8 cellular contexts compared by ENCODE assay signal in the genomic region with DNA sequence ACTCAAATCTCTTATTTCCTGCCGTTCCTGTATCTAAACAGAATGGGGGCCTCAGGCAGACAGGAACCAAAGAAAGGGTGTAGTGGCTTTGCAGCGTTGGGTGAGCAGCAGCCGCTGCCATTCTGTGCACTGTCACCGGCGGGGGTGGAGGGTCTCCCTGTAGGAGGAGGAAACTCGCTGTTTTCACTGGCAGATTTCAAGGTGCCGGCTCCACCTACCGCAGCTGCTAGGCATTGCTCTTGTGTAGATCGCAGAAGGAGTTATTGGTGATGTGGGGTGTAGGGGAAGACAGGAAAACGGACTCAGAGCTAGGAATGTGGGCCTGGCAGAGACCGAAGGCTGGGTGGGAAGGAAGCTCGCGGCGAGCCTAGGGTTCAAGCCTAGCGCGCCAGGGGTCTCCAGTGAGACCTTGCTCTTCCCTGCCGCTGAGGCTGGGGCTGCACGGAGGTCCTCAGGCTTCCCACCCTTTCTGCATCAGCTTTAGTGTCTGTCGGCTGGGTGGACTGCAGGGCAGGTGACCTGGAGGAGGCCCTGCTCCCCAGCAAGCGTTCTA. TPM values are rescaled to one million over a fixed set of nuclear protein-coding genes. Genes with fewer than 3 reads are reported as not detected.
A peak's percentile ranks its signal among the peaks of the same experiment; 100 is the strongest.
DNase-seq lines count a peak whose midpoint lies in the region; ATAC-seq and TF ChIP-seq lines count a peak whose summit lies in the region.

No MANE protein-coding gene starts in this region.

- no peaks in the 10 kb centered on the region for H3K27me3 ChIP-seq in HCT116 (ENCODE audit: insufficient read depth, low read length)

- no peak for TF ChIP-seq POLR2A in HCT116 (IDR thresholded peaks at IDR 0.05; ENCODE audit: borderline replicate concordance, extremely low read depth, insufficient read depth, insufficient read length)

- TF ChIP-seq CTCF in HCT116 (IDR thresholded peaks at IDR 0.05 in 2 of 3, conservative IDR thresholded peaks at IDR 0.05 in 1 of 3; ENCODE audit: borderline replicate concordance in 1 of 3, insufficient read depth in 1 of 3, low read depth in 2 of 3, low read length in 2 of 3): peak; percentile 38 to 59 (median 47); a peak in 5 of 6 replicates

- TF ChIP-seq RAD21 in HCT116 (IDR thresholded peaks at IDR 0.05; ENCODE audit: low read depth): peak; percentile 71

- no peak overlapping the region for H3K4me3 Mint-ChIP-seq in activated CD4-positive, alpha-beta memory T cell treated with anti-CD3 and anti-CD28 coated beads for 36 hours

- peak; percentile 95 for ATAC-seq in HCT116
- ATAC-seq in HG03139 (IDR thresholded peaks at IDR 0.05; ENCODE audit: unreplicated experiment): no peak

- H3K4me2 ChIP-seq in HCT116 (ENCODE audit: low read length): peak overlapping the region; percentile 44

- peaks cover 9% of the 10 kb centered on the region for H3K27me3 Mint-ChIP-seq in activated CD4-positive, alpha-beta memory T cell treated with anti-CD3 and anti-CD28 coated beads for 36 hours

- H3K79me2 ChIP-seq in HCT116 (ENCODE audit: insufficient read depth, low read length): no peaks in the 10 kb centered on the region

- no peak overlapping the region for H3K27ac Mint-ChIP-seq in activated CD4-positive, alpha-beta memory T cell treated with anti-CD3 and anti-CD28 coated beads for 36 hours

- no peaks in the 10 kb centered on the region for H3K36me3 Mint-ChIP-seq in activated CD4-positive, alpha-beta memory T cell treated with anti-CD3 and anti-CD28 coated beads for 36 hours

- DNase-seq in AML-193 (lab: John Stamatoyannopoulos, UW) (peak; percentile 22 to 49), HCT116 (ENCODE audit: low read depth, low spot score) (peak; percentile 27), NCI-H526 treated with DMSO at 0.1 percent for 48 hours (lab: John Stamatoyannopoulos, UW) (peak; percentile 79), ecto neural progenitor cell (ENCODE audit: low spot score) (peak; percentile 85), medulla oblongata (ENCODE audit: extremely low spot score) (peak; percentile 80)
- DNase-seq in activated CD4-positive, alpha-beta memory T cell treated with anti-CD3 and anti-CD28 coated beads for 36 hours: peak; percentile 78
- peak; percentile 44 to 69 (median 46) for DNase-seq in stimulated activated CD4-positive, alpha-beta T cell treated with anti-CD3 and anti-CD28 coated beads, TNF-alpha, amount 100 ng/mL, for 24 hours (ENCODE audit: low read depth in 3 of 3)

- peak overlapping the region; percentile 18 for H2AFZ ChIP-seq in HCT116 (ENCODE audit: low read depth, low read length, poor library complexity, severe bottlenecking)

- RAD21 ChIA-PET in HCT116 (lab: Charles Lee; ENCODE audit: low non-redundant PET in 1 of 2, low total read pairs in 2 of 2, uncharacterized antibody in 2 of 2, unreplicated experiment in 2 of 2): interaction anchor here in 1 of 2 experiments (0.6 kb wide), 1 partner anchor 285 kb away, joined by 4 read pairs; no protein-coding TSS in a partner anchor

- no peak overlapping the region for H3K4me3 ChIP-seq in HCT116 (replicated peaks in 1 of 2; ENCODE audit: low read depth in 1 of 2, low read length in 2 of 2)

- no peaks in the 10 kb centered on the region for H3K9me3 ChIP-seq in HCT116 (ENCODE audit: control insufficient read depth in 1 of 2, insufficient read depth in 1 of 2, low read depth in 1 of 2, low read length in 2 of 2)

- CTCF ChIA-PET in HCT116 (lab: Charles Lee): interaction anchor here (0.6 kb wide), 1 partner anchor 289 kb away, joined by 3 read pairs; no protein-coding TSS in a partner anchor
- CTCF ChIA-PET in activated CD4-positive, alpha-beta memory T cell treated with anti-CD3 and anti-CD28 coated beads for 36 hours (lab: Charles Lee): interaction anchor here (0.7 to 0.8 kb wide), 2 partner anchors 228 to 453 kb away, joined by 3 read pairs; no protein-coding TSS in a partner anchor

- H3K4me1 ChIP-seq in HCT116 (ENCODE audit: control insufficient read depth in 1 of 2, insufficient read depth in 2 of 2, low read length in 2 of 2): peaks cover 0 to 7% of the 10 kb centered on the region in 2 experiments; a peak in 3 of 4 replicates

- H3K27ac ChIP-seq in HCT116 (ENCODE audit: low read depth, low read length): no peak overlapping the region

- peaks cover 12% of the 10 kb centered on the region for H3K4me1 Mint-ChIP-seq in activated CD4-positive, alpha-beta memory T cell treated with anti-CD3 and anti-CD28 coated beads for 36 hours (ENCODE audit: low read depth)

- no peaks in the 10 kb centered on the region for H3K9me3 Mint-ChIP-seq in activated CD4-positive, alpha-beta memory T cell treated with anti-CD3 and anti-CD28 coated beads for 36 hours

- no TSS peak for BruUV-seq in HCT116 (replicated peaks; lab: Mats Ljungman, UMichigan)

- H4K20me1 ChIP-seq in HCT116 (ENCODE audit: insufficient read depth): no peaks in the 10 kb centered on the region

- POLR2A ChIA-PET in HCT116 (lab: Charles Lee): no interaction called here
- POLR2A ChIA-PET in activated CD4-positive, alpha-beta memory T cell treated with anti-CD3 and anti-CD28 coated beads for 36 hours (lab: Charles Lee): no interaction called here

- H3K36me3 ChIP-seq in HCT116 (ENCODE audit: control insufficient read depth in 1 of 2, insufficient read depth in 2 of 2, low read length in 2 of 2): no peaks in the 10 kb centered on the region

- intact Hi-C loops in HCT116 (cut with micrococcal nuclease): no loop called here
- intact Hi-C loops in activated CD4-positive, alpha-beta memory T cell treated with anti-CD3 and anti-CD28 coated beads for 36 hours (cut with micrococcal nuclease): no loop called here

- no peak overlapping the region for H3K9ac ChIP-seq in HCT116 (ENCODE audit: low read length)

- no peaks in the 10 kb centered on the region for H3K9me2 ChIP-seq in HCT116 (ENCODE audit: insufficient read depth)

TF ChIP-seq in HCT116, 20 proteins besides CTCF, POLR2A, EP300 and RAD21:
- TF ChIP-seq ATF3 (IDR thresholded peaks at IDR 0.05) (no peak), FOSL1 (IDR thresholded peaks at IDR 0.05; ENCODE audit: low read depth) (no peak), SRF (IDR thresholded peaks at IDR 0.05; ENCODE audit: low read depth) (no peak), EZH2 (IDR thresholded peaks at IDR 0.05) (no peak), ZFX (IDR thresholded peaks at IDR 0.05) (no peak), SIN3A (IDR thresholded peaks at IDR 0.05; ENCODE audit: low read depth) (no peak), POLR2AphosphoS5 (IDR thresholded peaks at IDR 0.05; ENCODE audit: low read depth, low read length) (no peak), CBX3 (IDR thresholded peaks at IDR 0.05; ENCODE audit: low read depth) (no peak), CEBPB (IDR thresholded peaks at IDR 0.05; ENCODE audit: low read depth) (no peak), SP1 (IDR thresholded peaks at IDR 0.05; ENCODE audit: low read depth) (no peak)
- TF ChIP-seq, protein P1, sequence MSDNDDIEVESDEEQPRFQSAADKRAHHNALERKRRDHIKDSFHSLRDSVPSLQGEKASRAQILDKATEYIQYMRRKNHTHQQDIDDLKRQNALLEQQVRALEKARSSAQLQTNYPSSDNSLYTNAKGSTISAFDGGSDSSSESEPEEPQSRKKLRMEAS (IDR thresholded peaks at IDR 0.05): no peak

RNA-seq across cellular contexts. Expression of gene ATP5PO, which starts 20.8 kb away (rescaled TPM):
- total RNA-seq in HCT116 (2021; ENCODE audit: unreplicated experiment): 238 TPM
- 214 and 306 TPM in 2 replicates for polyA plus RNA-seq in HCT116 (2012)
- 100 to 1,000 TPM; 208 to 210 TPM for total RNA-seq in activated CD4-positive, alpha-beta memory T cell treated with anti-CD3 and anti-CD28 coated beads for 36 hours

Comparison
In these comparisons a context has a peak if more than half of its experiments do, and no peak if none do; other contexts are left out.
1. DNase-seq: peak in every context shown above with its lines; median percentile 85 in ecto neural progenitor cell; 80 in medulla oblongata; 79 in NCI-H526 treated with DMSO at 0.1 percent for 48 hours; 78 in activated CD4-positive, alpha-beta memory T cell treated with anti-CD3 and anti-CD28 coated beads for 36 hours; 46 in stimulated activated CD4-positive, alpha-beta T cell treated with anti-CD3 and anti-CD28 coated beads, TNF-alpha, amount 100 ng/mL, for 24 hours; 36 in AML-193; 27 in HCT116.